9 cellular contexts compared by ENCODE assay signal in genomic region chr19:51572415-51572814, GRCh38. TPM values are rescaled to one million over a fixed set of nuclear protein-coding genes. Genes with fewer than 3 reads are reported as not detected.
DNase-seq lines count a peak whose midpoint lies in the region; ATAC-seq and TF ChIP-seq lines count a peak whose summit lies in the region.
"Had no signal": no experiment of that assay in that cellular context is flagged by ENCODE, and none has a peak within 500 bp of the region (broad histone marks: within the 10 kb centered on the region; RNA-seq: fewer than 3 reads in every experiment).

No MANE protein-coding gene starts in this region.

- H3K27me3 Mint-ChIP-seq in natural killer cell treated with Interleukin-12 subunit alpha and Interleukin-12 subunit beta and Interleukin-15 and Interleukin-18, amount 100 ng/mL, for 72 hours, result peaks cover 7 to 13% of the 10 kb centered on the region in 2 donors
- peaks cover 11% of the 10 kb centered on the region for H3K27me3 Mint-ChIP-seq in activated CD8-positive, alpha-beta memory T cell treated with anti-CD3 and anti-CD28 coated beads, Interleukin-2, amount 10 ng/mL, durations not matched to agents 7 days and 5 days

- H3K4me3 ChIP-seq in mammary epithelial cell (replicated peaks in 1 of 3; ENCODE audit: insufficient read depth in 1 of 3, low read depth in 2 of 3, low read length in 3 of 3) (peak overlapping the region in 1 of 3 experiments; percentile 57), thyroid gland (replicated peaks in 1 of 3) (no peak overlapping the region), H7 (ENCODE audit: insufficient read depth, low read depth, low read length) (no peak overlapping the region)

- H3K4me1 ChIP-seq in mammary epithelial cell (ENCODE audit: insufficient read depth, low read length), result peaks cover 17% of the 10 kb centered on the region
- H3K4me1 ChIP-seq in thyroid gland, result peaks cover 10 to 17% of the 10 kb centered on the region in 2 donors

- no peak for TF ChIP-seq CTCF in mammary epithelial cell (conservative IDR thresholded peaks at IDR 0.05 in 1 of 2, IDR thresholded peaks at IDR 0.05 in 1 of 2; ENCODE audit: extremely low read depth in 1 of 2, insufficient read depth in 1 of 2, low read depth in 1 of 2, low read length in 2 of 2)
- no peak for TF ChIP-seq CTCF in thyroid gland (IDR thresholded peaks at IDR 0.05)

- peak; percentile 78 for DNase-seq in CMK (ENCODE audit: low read depth)
- DNase-seq in Kasumi-1 (lab: John Stamatoyannopoulos, UW), result peak; percentile 32 to 37
- no peak for DNase-seq in mammary epithelial cell
- DNase-seq in natural killer cell treated with Interleukin-12 subunit alpha and Interleukin-12 subunit beta and Interleukin-15 and Interleukin-18, amount 100 ng/mL, for 72 hours (ENCODE audit: low spot score), result no peak
- no peak for DNase-seq in thyroid gland
- DNase-seq in H7, result no peak
- no peak for DNase-seq in activated CD8-positive, alpha-beta memory T cell treated with anti-CD3 and anti-CD28 coated beads, Interleukin-2, amount 10 ng/mL, durations not matched to agents 7 days and 5 days
- DNase-seq in epidermal melanocyte (ENCODE audit: insufficient read length, low spot score), result no peak
- DNase-seq: NCI-H2107 had no signal

- in situ Hi-C loops in mammary epithelial cell (cut with MboI; ENCODE audit: low sequenced_read_pairs in 2 of 2), result no loop called here

- no peak overlapping the region for H2AFZ ChIP-seq in mammary epithelial cell (ENCODE audit: low read depth, low read length)

- no peak overlapping the region for H3K9ac ChIP-seq in mammary epithelial cell (ENCODE audit: insufficient read depth, low read length)

- H3K36me3 ChIP-seq in mammary epithelial cell (ENCODE audit: insufficient read depth, low read length) (peaks cover 2% of the 10 kb centered on the region), thyroid gland (peaks cover 5 to 6% of the 10 kb centered on the region in 2 donors), H7 (replicated peaks; ENCODE audit: control insufficient read depth, insufficient read depth, low read length) (peaks cover 5% of the 10 kb centered on the region)

- no peak overlapping the region for H3K27ac Mint-ChIP-seq in natural killer cell treated with Interleukin-12 subunit alpha and Interleukin-12 subunit beta and Interleukin-15 and Interleukin-18, amount 100 ng/mL, for 72 hours
- no peak overlapping the region for H3K27ac Mint-ChIP-seq in activated CD8-positive, alpha-beta memory T cell treated with anti-CD3 and anti-CD28 coated beads, Interleukin-2, amount 10 ng/mL, durations not matched to agents 7 days and 5 days

- no TSS peak for BruUV-seq in mammary epithelial cell (replicated peaks; lab: Mats Ljungman, UMichigan)

- dilution Hi-C loops in mammary epithelial cell (cut with HindIII; ENCODE audit: low sequenced_read_pairs), result no loop called here

- no peaks in the 10 kb centered on the region for H3K9me3 ChIP-seq in mammary epithelial cell (replicated peaks; ENCODE audit: insufficient read depth, low read length)
- no peaks in the 10 kb centered on the region for H3K9me3 ChIP-seq in thyroid gland

- no peak for TF ChIP-seq POLR2A in thyroid gland (IDR thresholded peaks at IDR 0.05)

- no peaks in the 10 kb centered on the region for H4K20me1 ChIP-seq in mammary epithelial cell (ENCODE audit: insufficient read depth, low read length)

- peaks cover 21% of the 10 kb centered on the region for H3K79me2 ChIP-seq in mammary epithelial cell (ENCODE audit: insufficient read depth, low read length)

- peak overlapping the region; percentile 96 for H3K4me3 Mint-ChIP-seq in natural killer cell treated with Interleukin-12 subunit alpha and Interleukin-12 subunit beta and Interleukin-15 and Interleukin-18, amount 100 ng/mL, for 72 hours
- no peak overlapping the region for H3K4me3 Mint-ChIP-seq in activated CD8-positive, alpha-beta memory T cell treated with anti-CD3 and anti-CD28 coated beads, Interleukin-2, amount 10 ng/mL, durations not matched to agents 7 days and 5 days

- H3K36me3 Mint-ChIP-seq in natural killer cell treated with Interleukin-12 subunit alpha and Interleukin-12 subunit beta and Interleukin-15 and Interleukin-18, amount 100 ng/mL, for 72 hours, result peaks cover 18% of the 10 kb centered on the region
- H3K36me3 Mint-ChIP-seq in activated CD8-positive, alpha-beta memory T cell treated with anti-CD3 and anti-CD28 coated beads, Interleukin-2, amount 10 ng/mL, durations not matched to agents 7 days and 5 days, result peaks cover 26% of the 10 kb centered on the region

- peaks cover 23 to 24% of the 10 kb centered on the region in 2 donors for H3K4me1 Mint-ChIP-seq in natural killer cell treated with Interleukin-12 subunit alpha and Interleukin-12 subunit beta and Interleukin-15 and Interleukin-18, amount 100 ng/mL, for 72 hours (ENCODE audit: low read depth in 2 of 2)
- peaks cover 32% of the 10 kb centered on the region for H3K4me1 Mint-ChIP-seq in activated CD8-positive, alpha-beta memory T cell treated with anti-CD3 and anti-CD28 coated beads, Interleukin-2, amount 10 ng/mL, durations not matched to agents 7 days and 5 days

- peak overlapping the region; percentile 77 for H3K4me2 ChIP-seq in mammary epithelial cell (ENCODE audit: insufficient read depth, low read depth, low read length)

- no peak for ATAC-seq in natural killer cell treated with Interleukin-12 subunit alpha and Interleukin-12 subunit beta and Interleukin-15 and Interleukin-18, amount 100 ng/mL, for 72 hours
- no peak for ATAC-seq in activated CD8-positive, alpha-beta memory T cell treated with anti-CD3 and anti-CD28 coated beads, Interleukin-2, amount 10 ng/mL, durations not matched to agents 7 days and 5 days

- no peak overlapping the region for H3K27ac ChIP-seq in mammary epithelial cell (ENCODE audit: insufficient read depth, low read depth, low read length)
- no peak overlapping the region for H3K27ac ChIP-seq in thyroid gland

- CTCF ChIA-PET in mammary epithelial cell (lab: Charles Lee; ENCODE audit: low non-redundant PET), result no interaction called here
- CTCF ChIA-PET in activated CD8-positive, alpha-beta memory T cell treated with anti-CD3 and anti-CD28 coated beads, Interleukin-2, amount 10 ng/mL, durations not matched to agents 7 days and 5 days (lab: Charles Lee), result interaction anchor here (0.6 to 1.0 kb wide), 2 partner anchors 142 to 233 kb away, joined by 3 read pairs; no protein-coding TSS in a partner anchor

- peaks cover 7% of the 10 kb centered on the region for H3K9me3 Mint-ChIP-seq in natural killer cell treated with Interleukin-12 subunit alpha and Interleukin-12 subunit beta and Interleukin-15 and Interleukin-18, amount 100 ng/mL, for 72 hours
- no peaks in the 10 kb centered on the region for H3K9me3 Mint-ChIP-seq in activated CD8-positive, alpha-beta memory T cell treated with anti-CD3 and anti-CD28 coated beads, Interleukin-2, amount 10 ng/mL, durations not matched to agents 7 days and 5 days (ENCODE audit: low read depth)

- H3K27me3 ChIP-seq in mammary epithelial cell (ENCODE audit: insufficient read depth, low read length), result no peaks in the 10 kb centered on the region
- H3K27me3 ChIP-seq in thyroid gland, result no peaks in the 10 kb centered on the region
- no peaks in the 10 kb centered on the region for H3K27me3 ChIP-seq in H7 (ENCODE audit: control insufficient read depth, insufficient read depth, low read length)

- intact Hi-C loops in mammary epithelial cell (cut with micrococcal nuclease), result no loop called here
- intact Hi-C loops in thyroid gland (cut with DNase I), result no loop called here

- WGBS in mammary epithelial cell (ENCODE audit: low coverage, missing lambda C conversion rate), result 88% methylated on average over 3 of the region's 3 CpGs
- 77 to 78% methylated on average over 3 of the region's 3 CpGs for WGBS in thyroid gland, 2 donors

RNA-seq across cellular contexts. Expression of gene ZNF175, which starts 1.3 kb away (rescaled TPM):
- total RNA-seq in mammary epithelial cell (1 to 10 TPM; 4.8 to 6.9 TPM), thyroid gland (10 to 100 TPM in 1 of 4 donors, 1 to 10 TPM in 3; 9.0 to 12.9 (median 9.4) TPM)
- polyA plus RNA-seq in mammary epithelial cell, result 1.8 TPM
- polyA minus RNA-seq in mammary epithelial cell, result 8.4 TPM
- 10 to 100 TPM in 1 of 2 donors, 1 to 10 TPM in 1; 9.9 to 13.2 TPM for total RNA-seq in natural killer cell treated with Interleukin-12 subunit alpha and Interleukin-12 subunit beta and Interleukin-15 and Interleukin-18, amount 100 ng/mL, for 72 hours
- total RNA-seq in H7 (2014; rRNA removed; shearing (Covaris generic)), result 2.4 and 3.0 TPM in 2 replicates
- 10 to 100 TPM in 1 of 2 experiments, 1 to 10 TPM in 1; 8.3 to 10.1 TPM for total RNA-seq in activated CD8-positive, alpha-beta memory T cell treated with anti-CD3 and anti-CD28 coated beads, Interleukin-2, amount 10 ng/mL, durations not matched to agents 7 days and 5 days

RNA-seq across cellular contexts. Expression of gene SIGLEC6, which starts 40.9 kb away (rescaled TPM):
- total RNA-seq in mammary epithelial cell (not detected), thyroid gland (not detected)
- not detected for polyA plus RNA-seq in mammary epithelial cell
- not detected for polyA minus RNA-seq in mammary epithelial cell
- total RNA-seq in natural killer cell treated with Interleukin-12 subunit alpha and Interleukin-12 subunit beta and Interleukin-15 and Interleukin-18, amount 100 ng/mL, for 72 hours, result 1 to 10 TPM in 1 of 2 donors, not detected in 1; 1.0 TPM
- not detected in 2 replicates for total RNA-seq in H7 (2014; rRNA removed; shearing (Covaris generic))
- not detected for total RNA-seq in activated CD8-positive, alpha-beta memory T cell treated with anti-CD3 and anti-CD28 coated beads, Interleukin-2, amount 10 ng/mL, durations not matched to agents 7 days and 5 days

RNA-seq across cellular contexts. Expression of gene SIGLEC5, which starts 57.8 kb away (rescaled TPM):
- total RNA-seq in mammary epithelial cell (not detected), thyroid gland (under 1 TPM in 3 of 4 donors, not detected in 1; 0.27 to 0.92 (median 0.44) TPM)
- polyA plus RNA-seq in mammary epithelial cell, result not detected
- polyA minus RNA-seq in mammary epithelial cell, result not detected
- total RNA-seq in natural killer cell treated with Interleukin-12 subunit alpha and Interleukin-12 subunit beta and Interleukin-15 and Interleukin-18, amount 100 ng/mL, for 72 hours, result under 1 TPM; 0.22 to 0.64 TPM
- not detected in 2 replicates for total RNA-seq in H7 (2014; rRNA removed; shearing (Covaris generic))
- total RNA-seq in activated CD8-positive, alpha-beta memory T cell treated with anti-CD3 and anti-CD28 coated beads, Interleukin-2, amount 10 ng/mL, durations not matched to agents 7 days and 5 days, result not detected

Comparison
In these comparisons a context has a peak if more than half of its experiments do, and no peak if none do; other contexts are left out.
1. DNase-seq: peak in CMK (single experiment) and Kasumi-1 (2 of 2); none in mammary epithelial cell (single experiment), natural killer cell treated with Interleukin-12 subunit alpha and Interleukin-12 subunit beta and Interleukin-15 and Interleukin-18, amount 100 ng/mL, for 72 hours (single experiment), thyroid gland (0 of 2), H7 (single experiment), activated CD8-positive, alpha-beta memory T cell treated with anti-CD3 and anti-CD28 coated beads, Interleukin-2, amount 10 ng/mL, durations not matched to agents 7 days and 5 days (single experiment) and epidermal melanocyte (single experiment).